30 cellular contexts compared by ENCODE assay signal in genomic region chr11:106137758-106138157, GRCh38.
"Had no signal": no experiment of that assay in that cellular context is flagged by ENCODE, and none has a peak within 500 bp of the region (broad histone marks: within the 10 kb centered on the region; RNA-seq: fewer than 3 reads in every experiment).

No MANE protein-coding gene starts in this region.

- DNase-seq: activated effector memory CD4-positive, alpha-beta T cell treated with anti-CD3 and anti-CD28 coated beads, Interleukin-2, amount 50 U/mL, for 16 hours; activated effector memory CD4-positive, alpha-beta T cell treated with Interleukin-2 at 50 U/mL for 16 hours; activated gamma-delta T cell; activated gamma-delta T cell treated with Interleukin-2 at 50 U/mL for 16 hours; activated naive CD4-positive, alpha-beta T cell; activated naive CD4-positive, alpha-beta T cell treated with anti-CD3 and anti-CD28 coated beads for 36 hours; activated naive CD4-positive, alpha-beta T cell treated with anti-CD3 and anti-CD28 coated beads, Interleukin-2, amount 10 ng/mL, durations not matched to agents 7 days and 5 days; activated naive CD4-positive, alpha-beta T cell treated with anti-CD3 and anti-CD28 coated beads, Interleukin-2, amount 50 U/mL, for 16 hours; activated naive CD4-positive, alpha-beta T cell treated with Interleukin-2 at 50 U/mL for 16 hours; activated naive CD8-positive, alpha-beta T cell treated with anti-CD3 and anti-CD28 coated beads for 36 hours; activated naive CD8-positive, alpha-beta T cell treated with anti-CD3 and anti-CD28 coated beads, Interleukin-2, amount 10 ng/mL, durations not matched to agents 7 days and 5 days; activated naive CD8-positive, alpha-beta T cell treated with anti-CD3 and anti-CD28 coated beads, Interleukin-2, amount 50 U/mL, for 24 hours; activated T-cell treated with anti-CD3 and anti-CD28 coated beads, Interleukin-2, amount 50 U/mL, for 4 hours; activated T-cell treated with anti-CD3 and anti-CD28 coated beads, Interleukin-2, amount 50 U/mL, for 48 hours; activated T-cell treated with anti-CD3 and anti-CD28 coated beads, Interleukin-2, amount 50 U/mL, for 72 hours; adrenal gland; amniotic stem cell; amygdala; anterior cingulate cortex; aorta; body of pancreas; brain microvascular endothelial cell; caudate nucleus; central memory CD4-positive, alpha-beta T cell; cerebellar nuclear complex had no signal

- H3K27ac ChIP-seq: adrenal gland, ascending aorta, body of pancreas, brain microvascular endothelial cell, breast epithelium, cardiac muscle cell had no signal

- H3K4me3 ChIP-seq: adrenal gland, ascending aorta, body of pancreas, breast epithelium, cardiac muscle cell had no signal

- H3K4me1 ChIP-seq: ascending aorta, body of pancreas, breast epithelium had no signal

- H3K9me3 ChIP-seq: adrenal gland, ascending aorta, breast epithelium had no signal

- H3K36me3 ChIP-seq: adrenal gland, ascending aorta, brain microvascular endothelial cell, breast epithelium, cardiac muscle cell had no signal

- H3K27me3 ChIP-seq: adrenal gland, ascending aorta, body of pancreas, brain microvascular endothelial cell, breast epithelium, cardiac muscle cell had no signal

- ATAC-seq: activated naive CD4-positive, alpha-beta T cell treated with anti-CD3 and anti-CD28 coated beads, Interleukin-2, amount 50 U/mL, for 72 hours; activated naive CD8-positive, alpha-beta T cell treated with anti-CD3 and anti-CD28 coated beads, Interleukin-2, amount 50 U/mL, for 24 hours; activated T-cell treated with anti-CD3 and anti-CD28 coated beads, Interleukin-2, amount 50 U/mL, for 4 hours; activated T-cell treated with anti-CD3 and anti-CD28 coated beads, Interleukin-2, amount 50 U/mL, for 72 hours; activated T-helper 17 cell treated with anti-CD3 and anti-CD28 coated beads, Interleukin-2, amount 50 U/mL, for 72 hours; body of pancreas had no signal
